In the genomic region with DNA sequence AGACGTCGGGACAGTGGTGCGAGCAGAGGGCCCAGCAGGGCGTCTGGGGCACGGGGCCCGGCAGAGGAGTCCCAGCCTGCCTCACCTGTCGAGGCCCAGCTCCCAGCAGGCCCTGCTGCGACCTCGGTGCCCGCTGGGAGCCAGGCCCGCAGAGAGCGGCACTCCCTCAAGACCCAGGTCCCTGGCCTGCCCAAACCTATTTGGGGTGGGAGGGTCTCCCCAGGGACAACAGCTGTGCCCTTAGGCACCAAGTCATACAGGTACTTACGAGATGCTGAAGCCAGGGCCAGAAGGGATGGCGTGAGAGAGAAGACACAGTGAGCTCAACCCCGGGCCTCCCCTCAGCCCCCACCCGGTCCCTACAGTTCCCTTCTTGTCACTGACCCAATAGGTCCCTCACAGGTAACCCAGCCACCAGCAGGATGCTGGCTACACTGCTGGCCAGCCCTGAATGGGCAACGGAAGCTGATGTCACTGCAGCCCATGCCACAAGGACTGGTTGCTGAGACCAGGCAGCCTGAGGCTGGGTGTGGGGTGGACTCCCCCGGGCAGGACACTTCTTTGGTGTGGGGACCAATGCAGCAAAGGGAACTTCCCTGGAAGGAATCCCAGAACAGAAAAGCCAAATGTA, we compare ENCODE assay signal across 1 cellular context.
TF ChIP-seq lines count a peak whose summit lies in the region.

No MANE protein-coding gene starts in this region.

TF ChIP-seq in HCT116, 20 proteins besides CTCF, POLR2A, EP300 and RAD21 (continued from another document):
- TF ChIP-seq, protein P1, sequence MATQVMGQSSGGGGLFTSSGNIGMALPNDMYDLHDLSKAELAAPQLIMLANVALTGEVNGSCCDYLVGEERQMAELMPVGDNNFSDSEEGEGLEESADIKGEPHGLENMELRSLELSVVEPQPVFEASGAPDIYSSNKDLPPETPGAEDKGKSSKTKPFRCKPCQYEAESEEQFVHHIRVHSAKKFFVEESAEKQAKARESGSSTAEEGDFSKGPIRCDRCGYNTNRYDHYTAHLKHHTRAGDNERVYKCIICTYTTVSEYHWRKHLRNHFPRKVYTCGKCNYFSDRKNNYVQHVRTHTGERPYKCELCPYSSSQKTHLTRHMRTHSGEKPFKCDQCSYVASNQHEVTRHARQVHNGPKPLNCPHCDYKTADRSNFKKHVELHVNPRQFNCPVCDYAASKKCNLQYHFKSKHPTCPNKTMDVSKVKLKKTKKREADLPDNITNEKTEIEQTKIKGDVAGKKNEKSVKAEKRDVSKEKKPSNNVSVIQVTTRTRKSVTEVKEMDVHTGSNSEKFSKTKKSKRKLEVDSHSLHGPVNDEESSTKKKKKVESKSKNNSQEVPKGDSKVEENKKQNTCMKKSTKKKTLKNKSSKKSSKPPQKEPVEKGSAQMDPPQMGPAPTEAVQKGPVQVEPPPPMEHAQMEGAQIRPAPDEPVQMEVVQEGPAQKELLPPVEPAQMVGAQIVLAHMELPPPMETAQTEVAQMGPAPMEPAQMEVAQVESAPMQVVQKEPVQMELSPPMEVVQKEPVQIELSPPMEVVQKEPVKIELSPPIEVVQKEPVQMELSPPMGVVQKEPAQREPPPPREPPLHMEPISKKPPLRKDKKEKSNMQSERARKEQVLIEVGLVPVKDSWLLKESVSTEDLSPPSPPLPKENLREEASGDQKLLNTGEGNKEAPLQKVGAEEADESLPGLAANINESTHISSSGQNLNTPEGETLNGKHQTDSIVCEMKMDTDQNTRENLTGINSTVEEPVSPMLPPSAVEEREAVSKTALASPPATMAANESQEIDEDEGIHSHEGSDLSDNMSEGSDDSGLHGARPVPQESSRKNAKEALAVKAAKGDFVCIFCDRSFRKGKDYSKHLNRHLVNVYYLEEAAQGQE (IDR thresholded peaks at IDR 0.05; ENCODE audit: low read depth), result no peak
- TF ChIP-seq ZFX (IDR thresholded peaks at IDR 0.05), result no peak; the same call in 1 of the 2 replicates
- TF ChIP-seq EZH2 (IDR thresholded peaks at IDR 0.05), result no peak
- TF ChIP-seq SRF (IDR thresholded peaks at IDR 0.05; ENCODE audit: low read depth), result no peak
- TF ChIP-seq, protein P2, sequence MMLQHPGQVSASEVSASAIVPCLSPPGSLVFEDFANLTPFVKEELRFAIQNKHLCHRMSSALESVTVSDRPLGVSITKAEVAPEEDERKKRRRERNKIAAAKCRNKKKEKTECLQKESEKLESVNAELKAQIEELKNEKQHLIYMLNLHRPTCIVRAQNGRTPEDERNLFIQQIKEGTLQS (IDR thresholded peaks at IDR 0.05), result no peak
- no peak for TF ChIP-seq SIN3A (IDR thresholded peaks at IDR 0.05; ENCODE audit: low read depth)
- TF ChIP-seq CBX3 (IDR thresholded peaks at IDR 0.05; ENCODE audit: low read depth), result no peak
- no peak for TF ChIP-seq JUND (IDR thresholded peaks at IDR 0.05)
- no peak for TF ChIP-seq CEBPB (IDR thresholded peaks at IDR 0.05; ENCODE audit: low read depth)
- no peak for TF ChIP-seq POLR2AphosphoS5 (IDR thresholded peaks at IDR 0.05; ENCODE audit: low read depth, low read length)
